Comparison of ENCODE assay signal across 6 cellular contexts in genomic region chr1:228243989-228244388, GRCh38. TPM values are rescaled to one million over a fixed set of nuclear protein-coding genes. Genes with fewer than 3 reads are reported as not detected.
DNase-seq lines count a peak whose midpoint lies in the region; ATAC-seq, FAIRE-seq and TF ChIP-seq lines count a peak whose summit lies in the region.
"Not testable (repeated sequence)": the region's sequence is repeated elsewhere in the genome, so short reads cannot be mapped to it uniquely, and the experiment has no call there.

No MANE protein-coding gene starts in this region.

- H2AFZ ChIP-seq in mesenchymal stem cell (ENCODE audit: low read depth, low read length), result not testable (repeated sequence)

- not testable (repeated sequence) for H3K14ac ChIP-seq in mesenchymal stem cell (ENCODE audit: low read length in 2 of 2)

- peaks cover 28% of the 10 kb centered on the region for H3K9me3 Mint-ChIP-seq in activated naive CD8-positive, alpha-beta T cell (ENCODE audit: low read depth)
- H3K9me3 Mint-ChIP-seq in endodermal cell, result peaks cover 72% of the 10 kb centered on the region

- not testable (repeated sequence) for H3K18ac ChIP-seq in mesenchymal stem cell (ENCODE audit: low read depth in 1 of 2, low read length in 2 of 2)

- H3K4ac ChIP-seq in mesenchymal stem cell (ENCODE audit: low read depth in 1 of 2, low read length in 2 of 2), result not testable (repeated sequence)

- TF ChIP-seq EP300 in A549 (IDR thresholded peaks at IDR 0.05), result not testable (repeated sequence)

- POLR2A ChIA-PET in A549 (lab: Yijun Ruan, JAX); HEK293 (lab: Yijun Ruan, JAX): not testable (repeated sequence)

- not testable (repeated sequence) for DNase-seq in A549 (ENCODE audit: low read depth in 1 of 2, low spot score in 1 of 2); endodermal cell; mesenchymal stem cell

- H2BK5ac ChIP-seq in mesenchymal stem cell (ENCODE audit: low read depth, low read length, poor library complexity, severe bottlenecking), result not testable (repeated sequence)

- not testable (repeated sequence) for H3K4me1 ChIP-seq in A549; HEK293 (ENCODE audit: control insufficient read depth, insufficient read depth, low read length); endodermal cell (ENCODE audit: control insufficient read depth, insufficient read depth, low read length); mesenchymal stem cell (ENCODE audit: control insufficient read depth, insufficient read depth, low read depth, low read length)

- peaks cover 74% of the 10 kb centered on the region for H3K36me3 Mint-ChIP-seq in activated naive CD8-positive, alpha-beta T cell
- H3K36me3 Mint-ChIP-seq in endodermal cell (ENCODE audit: low read depth), result peaks cover 94% of the 10 kb centered on the region

- H2BK12ac ChIP-seq in mesenchymal stem cell (ENCODE audit: low read length in 2 of 2), result not testable (repeated sequence)

- not testable (repeated sequence) for H3K27ac ChIP-seq in A549; HEK293 (ENCODE audit: extremely low read depth, low read depth, low read length); endodermal cell (ENCODE audit: low read depth, low read length); mesenchymal stem cell (ENCODE audit: low read length, poor library complexity, severe bottlenecking)

- FAIRE-seq in A549 (lab: Jason Lieb, UNC) (peak; percentile 91), TTC549 (lab: Jason Lieb, UNC) (peak; percentile 85)

- not testable (repeated sequence) for H3K9ac ChIP-seq in endodermal cell (ENCODE audit: extremely low read depth, low read length, poor library complexity, severe bottlenecking); mesenchymal stem cell (ENCODE audit: low read length)

- peaks cover 73% of the 10 kb centered on the region for H3K9me3 ChIP-seq in A549
- not testable (repeated sequence) for H3K9me3 ChIP-seq in HEK293 (ENCODE audit: control insufficient read depth, insufficient read depth, low read depth, low read length)
- peaks cover 78% of the 10 kb centered on the region for H3K9me3 ChIP-seq in endodermal cell (ENCODE audit: control insufficient read depth, low read length)
- peaks cover 69% of the 10 kb centered on the region for H3K9me3 ChIP-seq in mesenchymal stem cell (ENCODE audit: control insufficient read depth, low read length)

- ATAC-seq in A549, result not testable (repeated sequence)

- H3K27ac Mint-ChIP-seq in activated naive CD8-positive, alpha-beta T cell, result peak overlapping the region; percentile 41
- not testable (repeated sequence) for H3K27ac Mint-ChIP-seq in endodermal cell

- not testable (repeated sequence) for H3K4me3 Mint-ChIP-seq in activated naive CD8-positive, alpha-beta T cell; endodermal cell

- not testable (repeated sequence) for H2AK5ac ChIP-seq in mesenchymal stem cell (ENCODE audit: low read length, severe bottlenecking)

- not testable (repeated sequence) for H3K27me3 ChIP-seq in endodermal cell (ENCODE audit: control insufficient read depth, insufficient read depth, low read length, poor library complexity, severe bottlenecking); mesenchymal stem cell (ENCODE audit: control insufficient read depth in 1 of 2, insufficient read depth in 1 of 2, low read length in 2 of 2)

- not testable (repeated sequence) for H3K4me3 ChIP-seq in A549; HEK293 (ENCODE audit: low read depth, low read length); mesenchymal stem cell (ENCODE audit: insufficient read depth in 1 of 2, low read depth in 1 of 2, low read length in 2 of 2)
- peak overlapping the region; percentile 12 for H3K4me3 ChIP-seq in endodermal cell (ENCODE audit: low read length)

- H4K91ac ChIP-seq in mesenchymal stem cell (ENCODE audit: low read length), result peak overlapping the region; percentile 68

- TF ChIP-seq RAD21 in A549 (conservative IDR thresholded peaks at IDR 0.05 in 1 of 2, IDR thresholded peaks at IDR 0.05 in 1 of 2), result not testable (repeated sequence)

- CTCF ChIA-PET in A549 (lab: Yijun Ruan, JAX) (interaction anchor here (1.1 kb wide), 1 partner anchor 14 kb away, joined by 3 read pairs; no protein-coding TSS in a partner anchor), HEK293 (lab: Yijun Ruan, JAX) (interaction anchor here (0.6 kb wide), 2 partner anchors 11 to 42 kb away, joined by 3 read pairs; no protein-coding TSS in a partner anchor)

- 0 out of 2 replicates have a peak, but pooled peaks have one; percentile 9 for TF ChIP-seq POLR2A in A549 (IDR thresholded peaks at IDR 0.05; ENCODE audit: low read length)

- H4K8ac ChIP-seq in mesenchymal stem cell (ENCODE audit: low read length), result not testable (repeated sequence)

- not testable (repeated sequence) for H3K23ac ChIP-seq in mesenchymal stem cell (ENCODE audit: low read length in 2 of 2)

- not testable (repeated sequence) for H3K4me2 ChIP-seq in A549; mesenchymal stem cell (ENCODE audit: low read length, poor library complexity, severe bottlenecking)

- not testable (repeated sequence) for H2BK15ac ChIP-seq in mesenchymal stem cell (ENCODE audit: low read depth, poor library complexity, severe bottlenecking)

- not testable (repeated sequence) for H2BK120ac ChIP-seq in mesenchymal stem cell (ENCODE audit: low read depth, low read length)

- WGBS in A549 (ENCODE audit: missing lambda C conversion rate), result 85% methylated on average over 5 of the region's 5 CpGs
- 93 to 98% methylated on average over 3 to 5 of the region's 5 CpGs for WGBS in endodermal cell (ENCODE audit: insufficient coverage in 1 of 2, insufficient read length in 1 of 2), 2 experiments
- 79% methylated on average over 5 of the region's 5 CpGs for WGBS in mesenchymal stem cell

- H3K4me1 Mint-ChIP-seq in activated naive CD8-positive, alpha-beta T cell (ENCODE audit: low read depth), result peaks cover 11% of the 10 kb centered on the region
- not testable (repeated sequence) for H3K4me1 Mint-ChIP-seq in endodermal cell

- H3K36me3 ChIP-seq in HEK293 (ENCODE audit: control insufficient read depth in 2 of 2, insufficient read depth in 1 of 2, low read length in 2 of 2) (peaks cover under 1 to 37% of the 10 kb centered on the region in 2 experiments), endodermal cell (ENCODE audit: control insufficient read depth, insufficient read depth, low read length) (peaks cover 89% of the 10 kb centered on the region), mesenchymal stem cell (ENCODE audit: control insufficient read depth in 1 of 2, insufficient read depth in 2 of 2, low read depth in 1 of 2, low read length in 2 of 2) (peaks cover 0 to 49% of the 10 kb centered on the region in 2 experiments)

- H3K27me3 Mint-ChIP-seq in activated naive CD8-positive, alpha-beta T cell; endodermal cell (ENCODE audit: insufficient read depth): not testable (repeated sequence)

- not testable (repeated sequence) for TF ChIP-seq CTCF in A549 (IDR thresholded peaks at IDR 0.05); HEK293 (tag by site-specific recombination; IDR thresholded peaks at IDR 0.05); endodermal cell (conservative IDR thresholded peaks at IDR 0.05)

- H3K79me1 ChIP-seq in mesenchymal stem cell (replicated peaks; ENCODE audit: low read length, poor library complexity, severe bottlenecking), result not testable (repeated sequence)

TF ChIP-seq in HEK293, 187 proteins besides CTCF, POLR2A, EP300 and RAD21:
- TF ChIP-seq ZNF558 (tag by site-specific recombination; IDR thresholded peaks at IDR 0.05), result peak; percentile 97
TF ChIP-seq in HEK293: peak in this region for 1; not testable (repeated sequence) for 186.

RNA-seq across cellular contexts. Expression of gene OBSCN, which starts 36.1 kb away (rescaled TPM):
- 3.1 and 5.7 TPM in 2 replicates for polyA plus RNA-seq in A549 (2011; rRNA removed)
- polyA plus RNA-seq in A549 (2012; cell fraction: cytosol; rRNA removed), result 4.9 and 6.5 TPM in 2 replicates
- polyA plus RNA-seq in A549 (2012; cell fraction: nucleus; rRNA removed), result 42.9 and 51.7 TPM in 2 replicates
- polyA plus RNA-seq in A549 (2017; fragmentation: RNase III; extraction: RNeasy Plus Mini Kit Qiagen cat#74134 plus additional on column Dnase treatment), result 5.7 to 6.8 TPM (median 6.5 TPM) in 3 replicates
- 9.9 and 13.6 TPM in 2 replicates for polyA minus RNA-seq in A549 (2011; rRNA and poly(A)+ RNA removed)
- total RNA-seq in endodermal cell, result 10 to 100 TPM; 53.7 to 68.9 TPM
- polyA plus RNA-seq in endodermal cell (2013, experiment 1 of 2), result 17.7 TPM
- 15.0 TPM for polyA plus RNA-seq in endodermal cell (2013, experiment 2 of 2)
- polyA plus RNA-seq in mesenchymal stem cell (2013, experiment 1 of 2), result 4.5 TPM
- 4.9 TPM for polyA plus RNA-seq in mesenchymal stem cell (2013, experiment 2 of 2)
